Comparison of ENCODE assay signal across 15 cellular contexts in genomic region chr4:5878359-5878758, GRCh38.
"Had no signal": no experiment of that assay in that cellular context is flagged by ENCODE, and none has a peak within 500 bp of the region (broad histone marks: within the 10 kb centered on the region; RNA-seq: fewer than 3 reads in every experiment).

No MANE protein-coding gene starts in this region.

- DNase-seq: activated CD4-positive, alpha-beta memory T cell treated with anti-CD3 and anti-CD28 coated beads for 36 hours; activated CD4-positive, alpha-beta T cell treated with anti-CD3 and anti-CD28 coated beads for 36 hours; activated naive CD4-positive, alpha-beta T cell treated with anti-CD3 and anti-CD28 coated beads, Interleukin-2, amount 10 ng/mL, durations not matched to agents 7 days and 5 days; activated T-cell treated with anti-CD3 and anti-CD28 coated beads, Interleukin-2, amount 50 U/mL, for 24 hours; adrenal gland; head of caudate nucleus; mesendoderm; natural killer cell; stimulated activated CD4-positive, alpha-beta T cell treated with anti-CD3 and anti-CD28 coated beads, Interleukin-15, amount 100 ng/mL, for 24 hours; stimulated activated CD4-positive, alpha-beta T cell treated with anti-CD3 and anti-CD28 coated beads, Interleukin-4, amount 100 ng/mL, for 1 hour; stimulated activated naive B cell treated with anti-CD40 and anti-IgM and Interleukin-4, amounts not matched to agents 10 μg/mL and 1 μg/mL and 100 μg/mL, for 72 hours; tibial artery had no signal

- H3K27me3 ChIP-seq: adrenal gland, cardiac muscle cell, right atrium auricular region had no signal

- H3K4me1 ChIP-seq: adrenal gland, right atrium auricular region, tibial artery had no signal

- H3K9me3 ChIP-seq: adrenal gland, right atrium auricular region, tibial artery had no signal

- H3K36me3 ChIP-seq: adrenal gland, cardiac muscle cell, right atrium auricular region, tibial artery had no signal

- H3K4me3 ChIP-seq: adrenal gland, cardiac muscle cell, right atrium auricular region, tibial artery had no signal

- H3K27ac ChIP-seq: adrenal gland, cardiac muscle cell, right atrium auricular region, tibial artery, VCaP had no signal
